11 cellular contexts compared by ENCODE assay signal in genomic region chr17:65554568-65555223, GRCh38. TPM values are rescaled to one million over a fixed set of nuclear protein-coding genes. Genes with fewer than 3 reads are reported as not detected.
A peak's percentile ranks its signal among the peaks of the same experiment; 100 is the strongest.
DNase-seq lines count a peak whose midpoint lies in the region; ATAC-seq, FAIRE-seq and TF ChIP-seq lines count a peak whose summit lies in the region.
"Had no signal": no experiment of that assay in that cellular context is flagged by ENCODE, and none has a peak within 500 bp of the region (broad histone marks: within the 10 kb centered on the region; RNA-seq: fewer than 3 reads in every experiment).

No MANE protein-coding gene starts in this region.

- H3K27ac ChIP-seq in HepG2 (ENCODE audit: extremely low read length, insufficient read depth, low read length) (peak overlapping the region; percentile 2), uterus (no peak overlapping the region)
- H3K27ac ChIP-seq in CD8-positive, alpha-beta T cell (ENCODE audit: low read depth, low read length), result no peak overlapping the region

- H4K20me1 ChIP-seq in HepG2 (ENCODE audit: insufficient read depth, low read length), result no peaks in the 10 kb centered on the region; the same call in none of the 2 replicates

- no peak overlapping the region for H3K4me2 ChIP-seq in HepG2 (ENCODE audit: low read depth, low read length)

- TF ChIP-seq POLR2A in HepG2 (IDR thresholded peaks at IDR 0.05; ENCODE audit: insufficient read depth in 1 of 2, low read depth in 2 of 2, low read length in 2 of 2) (no peak), uterus (IDR thresholded peaks at IDR 0.05) (no peak)

- no peak overlapping the region; the same call in 1 of the 2 replicates for H3K9ac ChIP-seq in HepG2 (ENCODE audit: insufficient read depth, low read depth, low read length)

- TF ChIP-seq RAD21 in HepG2 (CRISPR knock-in tag; IDR thresholded peaks at IDR 0.05), result peak; percentile 11; the same call in 1 of the 2 replicates

- ATAC-seq in HepG2 (0 out of 3 replicates have a peak, but pooled peaks have one; percentile 1), HG03095 (IDR thresholded peaks at IDR 0.05; ENCODE audit: unreplicated experiment) (no peak)
- ATAC-seq in naive thymus-derived CD8-positive, alpha-beta T cell, result no peak
- no peak for ATAC-seq in CD8-positive, alpha-beta T cell

- in situ Hi-C loops in HepG2 (cut with HindIII; ENCODE audit: extremely low pct_ligation_motif_present, low pct_unique_long_range_greater_than_20kb), result loop anchor here (5.0 kb wide), 2 partner anchors 238 to 433 kb away; no protein-coding TSS in a partner anchor

- BruUV-seq in HepG2 (replicated peaks; lab: Mats Ljungman, UMichigan), result no TSS peak

- peaks cover 15% of the 10 kb centered on the region for H3K36me3 Mint-ChIP-seq in activated T-cell treated with anti-CD3 and anti-CD28 coated beads, Interleukin-2, amount 50 U/mL, for 24 hours (ENCODE audit: low read depth)
- peaks cover 4 to 15% (median 5%) of the 10 kb centered on the region in 3 donors for H3K36me3 Mint-ChIP-seq in naive thymus-derived CD8-positive, alpha-beta T cell
- peaks cover 22% of the 10 kb centered on the region for H3K36me3 Mint-ChIP-seq in CD8-positive, alpha-beta T cell

- peaks cover 3% of the 10 kb centered on the region for H3K9me3 Mint-ChIP-seq in activated T-cell treated with anti-CD3 and anti-CD28 coated beads, Interleukin-2, amount 50 U/mL, for 24 hours
- no peaks in the 10 kb centered on the region for H3K9me3 Mint-ChIP-seq in naive thymus-derived CD8-positive, alpha-beta T cell
- H3K9me3 Mint-ChIP-seq in CD8-positive, alpha-beta T cell, result no peaks in the 10 kb centered on the region
- H3K9me3 Mint-ChIP-seq: activated CD4-positive, alpha-beta memory T cell treated with anti-CD3 and anti-CD28 coated beads for 36 hours had no signal

- peak overlapping the region; percentile 52 for H3K4me3 Mint-ChIP-seq in activated T-cell treated with anti-CD3 and anti-CD28 coated beads, Interleukin-2, amount 50 U/mL, for 24 hours
- peak overlapping the region in 5 of 10 donors; percentile 16 to 67 (median 36) for H3K4me3 Mint-ChIP-seq in naive thymus-derived CD8-positive, alpha-beta T cell
- no peak overlapping the region for H3K4me3 Mint-ChIP-seq in CD8-positive, alpha-beta T cell

- intact Hi-C loops in HepG2 (cut with micrococcal nuclease; ENCODE audit: unreplicated experiment) (loop anchor here (5.0 to 10.0 kb wide), 2 partner anchors 238 to 400 kb away; no protein-coding TSS in a partner anchor), uterus (cut with DNase I; ENCODE audit: low total_unique reads) (no loop called here)
- intact Hi-C loops in CD8-positive, alpha-beta T cell (cut with DNase I, micrococcal nuclease), result loop anchor here (5.0 to 10.0 kb wide), 3 partner anchors 140 to 240 kb away; no protein-coding TSS in a partner anchor

- 23% methylated on average over 18 of the region's 18 CpGs for WGBS in HepG2 (ENCODE audit: low lambda C conversion rate)

- no peaks in the 10 kb centered on the region for H3K4me1 ChIP-seq in HepG2 (ENCODE audit: insufficient read depth, low read length)
- H3K4me1 ChIP-seq in uterus, result peaks cover 3 to 28% of the 10 kb centered on the region in 2 donors
- H3K4me1 ChIP-seq in CD8-positive, alpha-beta T cell (ENCODE audit: insufficient read depth, low read length), result peaks cover 44% of the 10 kb centered on the region

- no peak for TF ChIP-seq EP300 in HepG2 (IDR thresholded peaks at IDR 0.05; ENCODE audit: low read depth in 2 of 2, low read length in 2 of 2)
- no peak for TF ChIP-seq EP300 in HepG2 (CRISPR knock-in tag; IDR thresholded peaks at IDR 0.05; ENCODE audit: borderline replicate concordance)

- peaks cover 49% of the 10 kb centered on the region for H3K4me1 Mint-ChIP-seq in activated T-cell treated with anti-CD3 and anti-CD28 coated beads, Interleukin-2, amount 50 U/mL, for 24 hours (ENCODE audit: low read depth)
- H3K4me1 Mint-ChIP-seq in naive thymus-derived CD8-positive, alpha-beta T cell, result peaks cover 25 to 53% (median 33%) of the 10 kb centered on the region in 4 donors
- peaks cover 32% of the 10 kb centered on the region for H3K4me1 Mint-ChIP-seq in CD8-positive, alpha-beta T cell (ENCODE audit: low read depth)

- no peak overlapping the region for H2AFZ ChIP-seq in HepG2 (ENCODE audit: low read length)

- H3K4me3 ChIP-seq in cardiac fibroblast (replicated peaks in 1 of 2; ENCODE audit: low read depth in 2 of 2, low read length in 2 of 2), result no peak overlapping the region
- no peak overlapping the region for H3K4me3 ChIP-seq in HepG2 (replicated peaks in 1 of 3; ENCODE audit: insufficient read depth in 1 of 3, low read depth in 2 of 3, low read length in 3 of 3)
- H3K4me3 ChIP-seq in uterus, result peak overlapping the region in 1 of 2 donors; percentile 1
- H3K4me3 ChIP-seq in CD8-positive, alpha-beta T cell (ENCODE audit: low read depth, low read length), result no peak overlapping the region

- H3K79me2 ChIP-seq in HepG2 (ENCODE audit: insufficient read depth, low read length), result no peaks in the 10 kb centered on the region

- POLR2A ChIA-PET in HepG2 (lab: Yijun Ruan, JAX), result interaction anchor here (3.1 kb wide), 1 partner anchor 34 kb away, joined by 11 read pairs; no protein-coding TSS in a partner anchor
- POLR2A ChIA-PET in naive thymus-derived CD8-positive, alpha-beta T cell (lab: Charles Lee), result interaction anchor here (2.0 kb wide), 1 partner anchor 260 kb away, joined by 5 read pairs; no protein-coding TSS in a partner anchor
- POLR2A ChIA-PET in CD8-positive, alpha-beta T cell (lab: Charles Lee), result no interaction called here

- peaks cover 5% of the 10 kb centered on the region for H3K27me3 Mint-ChIP-seq in activated T-cell treated with anti-CD3 and anti-CD28 coated beads, Interleukin-2, amount 50 U/mL, for 24 hours
- H3K27me3 Mint-ChIP-seq in naive thymus-derived CD8-positive, alpha-beta T cell, result peaks cover 0 to 2% (median 0%) of the 10 kb centered on the region in 5 donors
- no peaks in the 10 kb centered on the region for H3K27me3 Mint-ChIP-seq in CD8-positive, alpha-beta T cell (ENCODE audit: low read depth)
- H3K27me3 Mint-ChIP-seq: activated CD4-positive, alpha-beta memory T cell treated with anti-CD3 and anti-CD28 coated beads for 36 hours had no signal

- H3K27ac Mint-ChIP-seq in activated T-cell treated with anti-CD3 and anti-CD28 coated beads, Interleukin-2, amount 50 U/mL, for 24 hours, result peak overlapping the region; percentile 51
- peak overlapping the region in 1 of 10 donors; percentile 9 for H3K27ac Mint-ChIP-seq in naive thymus-derived CD8-positive, alpha-beta T cell
- no peak overlapping the region for H3K27ac Mint-ChIP-seq in CD8-positive, alpha-beta T cell
- H3K27ac Mint-ChIP-seq: activated CD4-positive, alpha-beta memory T cell treated with anti-CD3 and anti-CD28 coated beads for 36 hours; progenitor cell of endocrine pancreas had no signal

- H3K9me3 ChIP-seq in HepG2 (ENCODE audit: low read length), result no peaks in the 10 kb centered on the region
- no peaks in the 10 kb centered on the region for H3K9me3 ChIP-seq in uterus
- no peaks in the 10 kb centered on the region for H3K9me3 ChIP-seq in CD8-positive, alpha-beta T cell (ENCODE audit: low read length)

- peak; percentile 3 for TF ChIP-seq CTCF in cardiac fibroblast (IDR thresholded peaks at IDR 0.05; ENCODE audit: low read depth, low read length)
- TF ChIP-seq CTCF in HepG2 (CRISPR knock-in tag; IDR thresholded peaks at IDR 0.05), result peak; percentile 44
- peak in 2 of 4 experiments; percentile 26 to 31 for TF ChIP-seq CTCF in uterus (IDR thresholded peaks at IDR 0.05)
- no peak for TF ChIP-seq CTCF in CD8-positive, alpha-beta T cell (IDR thresholded peaks at IDR 0.05)

- H3K36me3 ChIP-seq in HepG2 (replicated peaks in 1 of 2; ENCODE audit: control insufficient read depth in 1 of 2, insufficient read depth in 2 of 2, low read length in 2 of 2), result peaks cover 44 to 47% of the 10 kb centered on the region in 2 experiments
- no peaks in the 10 kb centered on the region for H3K36me3 ChIP-seq in uterus
- no peaks in the 10 kb centered on the region for H3K36me3 ChIP-seq in CD8-positive, alpha-beta T cell (ENCODE audit: insufficient read depth, low read length)

- CTCF ChIA-PET in HepG2 (lab: Yijun Ruan, JAX; ENCODE audit: low intra/inter-chr PET ratio, low total read pairs), result interaction anchor here (1.6 kb wide), 1 partner anchor 23 kb away, joined by 3 read pairs; no protein-coding TSS in a partner anchor
- CTCF ChIA-PET in CD8-positive, alpha-beta T cell (lab: Charles Lee), result interaction anchor here (2.9 kb wide), 1 partner anchor 11 kb away, joined by 19 read pairs; no protein-coding TSS in a partner anchor

- FAIRE-seq in HepG2 (lab: Jason Lieb, UNC), result no peak
- FAIRE-seq: colon had no signal

- no peak for DNase-seq in activated T-cell treated with anti-CD3 and anti-CD28 coated beads, Interleukin-2, amount 50 U/mL, for 24 hours
- no peak for DNase-seq in activated T-cell treated with anti-CD3 and anti-CD28 coated beads, Interleukin-2, amount 50 U/mL, for 48 hours
- DNase-seq in cardiac fibroblast (ENCODE audit: low read depth in 2 of 2), result no peak
- no peak for DNase-seq in HepG2 (ENCODE audit: low spot score)
- DNase-seq in uterus, result peak; percentile 52 to 58
- no peak for DNase-seq in naive thymus-derived CD8-positive, alpha-beta T cell
- no peak for DNase-seq in CD8-positive, alpha-beta T cell
- DNase-seq: activated CD4-positive, alpha-beta memory T cell treated with anti-CD3 and anti-CD28 coated beads for 36 hours had no signal

- H3K27me3 ChIP-seq in HepG2 (ENCODE audit: control insufficient read depth in 1 of 2, insufficient read depth in 2 of 2, low read length in 2 of 2) (no peaks in the 10 kb centered on the region; a peak in 1 of 5 replicates), uterus (no peaks in the 10 kb centered on the region)
- H3K27me3 ChIP-seq in CD8-positive, alpha-beta T cell (ENCODE audit: insufficient read depth, low read length), result no peaks in the 10 kb centered on the region

RNA-seq across cellular contexts. Expression of gene AXIN2, which starts 6.8 kb away (rescaled TPM):
- 53.8 and 58.6 TPM in 2 replicates for total RNA-seq in HepG2 (2016; rRNA removed; fragmentation: Illumina TruSeq; extraction: Trizol)
- total RNA-seq in HepG2 (2016; cell fraction: cytosol; rRNA removed; fragmentation: Illumina TruSeq; extraction: Trizol; ENCODE audit: low read depth), result 12.0 and 13.7 TPM in 2 replicates
- 45.1 and 59.6 TPM in 2 replicates for total RNA-seq in HepG2 (2016; cell fraction: insoluble cytoplasmic fraction; rRNA removed; fragmentation: Illumina TruSeq; extraction: Trizol)
- total RNA-seq in HepG2 (2016; cell fraction: membrane; rRNA removed; fragmentation: Illumina TruSeq; extraction: Trizol), result 27.0 and 28.7 TPM in 2 replicates
- 79.3 and 81.9 TPM in 2 replicates for total RNA-seq in HepG2 (2016; cell fraction: nucleus; rRNA removed; fragmentation: Illumina TruSeq; extraction: Trizol)
- 55.0 and 63.4 TPM in 2 replicates for polyA plus RNA-seq in HepG2 (2011; rRNA removed)
- polyA plus RNA-seq in HepG2 (2011; cell fraction: cytosol; rRNA removed), result 29.9 and 39.9 TPM in 2 replicates
- polyA plus RNA-seq in HepG2 (2011; cell fraction: nucleus; rRNA removed), result 126 and 210 TPM in 2 replicates
- polyA plus RNA-seq in HepG2 (2012), result 55.5 and 56.3 TPM in 2 replicates
- polyA plus RNA-seq in HepG2 (2016; cell fraction: cytosol; fragmentation: Illumina TruSeq; extraction: Trizol; ENCODE audit: low read depth), result 2.0 and 2.2 TPM in 2 replicates
- polyA plus RNA-seq in HepG2 (2016; cell fraction: insoluble cytoplasmic fraction; fragmentation: Illumina TruSeq; extraction: Trizol; ENCODE audit: low read depth), result 34.3 and 44.8 TPM in 2 replicates
- polyA plus RNA-seq in HepG2 (2016; cell fraction: membrane; fragmentation: Illumina TruSeq; extraction: Trizol; ENCODE audit: low read depth), result 9.2 and 9.3 TPM in 2 replicates
- 115 and 117 TPM in 2 replicates for polyA plus RNA-seq in HepG2 (2016; cell fraction: nucleus; fragmentation: Illumina TruSeq; extraction: Trizol; ENCODE audit: insufficient read depth, low read depth)
- polyA minus RNA-seq in HepG2 (2011; rRNA and poly(A)+ RNA removed; ENCODE audit: low replicate concordance), result 0.09 and 105 TPM in 2 replicates
- polyA minus RNA-seq in HepG2 (2011; cell fraction: cytosol; rRNA and poly(A)+ RNA removed), result 43.2 and 45.6 TPM in 2 replicates
- polyA minus RNA-seq in HepG2 (2011; cell fraction: nucleus; rRNA and poly(A)+ RNA removed), result 175 and 211 TPM in 2 replicates
- 10 to 100 TPM in 3 of 4 donors, 1 to 10 TPM in 1; 8.2 to 65.1 (median 42.0) TPM for total RNA-seq in uterus
- total RNA-seq in naive thymus-derived CD8-positive, alpha-beta T cell, result 10 to 100 TPM; 21.3 to 22.2 TPM
- polyA plus RNA-seq in naive thymus-derived CD8-positive, alpha-beta T cell, result 1 to 10 TPM; 1.8 to 6.7 (median 3.0) TPM
- total RNA-seq in CD8-positive, alpha-beta T cell, result 10 to 100 TPM; 15.8 to 20.9 TPM

Comparison
In these comparisons a context has a peak if more than half of its experiments do, and no peak if none do; other contexts are left out.
1. DNase-seq: peak in uterus (2 of 2); none in activated T-cell treated with anti-CD3 and anti-CD28 coated beads, Interleukin-2, amount 50 U/mL, for 24 hours (single experiment), activated T-cell treated with anti-CD3 and anti-CD28 coated beads, Interleukin-2, amount 50 U/mL, for 48 hours (0 of 2), cardiac fibroblast (0 of 2), HepG2 (single experiment), naive thymus-derived CD8-positive, alpha-beta T cell (0 of 10) and CD8-positive, alpha-beta T cell (0 of 7).